ENCODE assay signal across 19 cellular contexts in the genomic region with DNA sequence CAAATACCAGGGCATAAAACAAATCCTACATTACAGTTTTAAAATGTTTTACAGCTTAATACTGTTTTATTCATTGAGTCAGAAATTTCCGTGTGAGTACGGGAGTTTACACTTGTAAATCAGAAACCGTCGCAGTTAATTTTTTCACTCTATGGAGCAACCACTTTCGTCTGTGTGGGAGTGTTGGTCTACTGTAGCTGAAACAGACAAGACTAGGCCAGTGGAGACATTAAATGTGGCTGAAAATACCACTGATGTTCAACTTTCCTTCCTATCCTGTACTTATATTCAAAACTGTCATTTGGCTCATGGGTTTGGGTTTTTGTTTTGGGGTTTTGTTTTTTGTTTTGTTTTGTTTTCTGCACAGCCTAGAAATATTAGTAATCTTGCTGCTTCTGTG.
DNase-seq lines count a peak whose midpoint lies in the region; ATAC-seq and TF ChIP-seq lines count a peak whose summit lies in the region.
"Had no signal": no experiment of that assay in that cellular context is flagged by ENCODE, and none has a peak within 500 bp of the region (broad histone marks: within the 10 kb centered on the region; RNA-seq: fewer than 3 reads in every experiment).

No MANE protein-coding gene starts in this region.

- peak overlapping the region; percentile 22 for H3K27ac ChIP-seq in smooth muscle cell (ENCODE audit: low read depth)
- H3K27ac ChIP-seq in coronary artery: no peak overlapping the region
- no peak overlapping the region for H3K27ac ChIP-seq in GM23338 (ENCODE audit: low read depth)
- H3K27ac ChIP-seq: epithelial cell of prostate, SJSA1 had no signal

- no peak for TF ChIP-seq CTCF in activated CD8-positive, alpha-beta T cell treated with anti-CD3 and anti-CD28 coated beads for 36 hours (IDR thresholded peaks at IDR 0.05)
- no peak for TF ChIP-seq CTCF in smooth muscle cell (IDR thresholded peaks at IDR 0.05; ENCODE audit: borderline replicate concordance, insufficient read depth, poor library complexity, severe bottlenecking)
- no peak for TF ChIP-seq CTCF in coronary artery (IDR thresholded peaks at IDR 0.05)
- no peak for TF ChIP-seq CTCF in GM23338 (conservative IDR thresholded peaks at IDR 0.05; ENCODE audit: low read depth in 2 of 2)

- no peaks in the 10 kb centered on the region for H3K79me2 ChIP-seq in smooth muscle cell (ENCODE audit: low read depth)
- H3K79me2 ChIP-seq in GM23338 (replicated peaks; ENCODE audit: insufficient read depth): no peaks in the 10 kb centered on the region

- H3K36me3 ChIP-seq in smooth muscle cell (ENCODE audit: low read depth) (no peaks in the 10 kb centered on the region), GM23338 (ENCODE audit: insufficient read depth) (no peaks in the 10 kb centered on the region)
- H3K36me3 ChIP-seq: SJSA1 had no signal

- peak; percentile 18 for DNase-seq in activated CD8-positive, alpha-beta T cell treated with anti-CD3 and anti-CD28 coated beads for 36 hours
- DNase-seq in activated CD8-positive, alpha-beta T cell treated with anti-CD3 and anti-CD28 coated beads, Interleukin-2, amount 10 ng/mL, durations not matched to agents 7 days and 5 days: no peak
- DNase-seq in smooth muscle cell (lab: John Stamatoyannopoulos, UW; ENCODE audit: unreplicated experiment) (no peak), coronary artery (ENCODE audit: low spot score) (no peak), NCI-H2081 treated with DMSO at 0.1 percent for 48 hours (lab: John Stamatoyannopoulos, UW) (no peak), GM23338 (ENCODE audit: low spot score) (no peak)
- DNase-seq: ACHN; activated CD8-positive, alpha-beta memory T cell treated with anti-CD3 and anti-CD28 coated beads for 24 hours; CD4-positive, alpha-beta memory T cell; DND-41; islet precursor cell; Karpas-422; NCI-H1436 treated with DMSO at 0.1 percent for 48 hours; NCI-H446 had no signal

- H3K4me1 Mint-ChIP-seq in activated CD8-positive, alpha-beta T cell treated with anti-CD3 and anti-CD28 coated beads for 36 hours (ENCODE audit: low read depth): peaks cover 4% of the 10 kb centered on the region
- H3K4me1 Mint-ChIP-seq in activated CD8-positive, alpha-beta T cell treated with anti-CD3 and anti-CD28 coated beads, Interleukin-2, amount 10 ng/mL, durations not matched to agents 7 days and 5 days (ENCODE audit: low read depth): no peaks in the 10 kb centered on the region
- H3K4me1 Mint-ChIP-seq in activated T-helper 17 cell treated with anti-CD3 and anti-CD28 coated beads, Interleukin-2, amount 50 U/mL, for 72 hours: no peaks in the 10 kb centered on the region
- H3K4me1 Mint-ChIP-seq in GM23338: peaks cover 3% of the 10 kb centered on the region; the same call in 2 of the 3 replicates

- no peak overlapping the region for H2AFZ ChIP-seq in smooth muscle cell (ENCODE audit: low read depth)
- H2AFZ ChIP-seq in GM23338: no peak overlapping the region

- no peaks in the 10 kb centered on the region for H3K27me3 ChIP-seq in smooth muscle cell (ENCODE audit: low read depth)
- H3K27me3 ChIP-seq in GM23338 (ENCODE audit: insufficient read depth): no peaks in the 10 kb centered on the region
- H3K27me3 ChIP-seq: SJSA1 had no signal

- H3K9me2 ChIP-seq in GM23338 (ENCODE audit: insufficient read depth): no peaks in the 10 kb centered on the region

- no peak overlapping the region for H3K27ac Mint-ChIP-seq in activated CD8-positive, alpha-beta T cell treated with anti-CD3 and anti-CD28 coated beads for 36 hours
- no peak overlapping the region for H3K27ac Mint-ChIP-seq in activated CD8-positive, alpha-beta T cell treated with anti-CD3 and anti-CD28 coated beads, Interleukin-2, amount 10 ng/mL, durations not matched to agents 7 days and 5 days
- H3K27ac Mint-ChIP-seq in activated T-helper 17 cell treated with anti-CD3 and anti-CD28 coated beads, Interleukin-2, amount 50 U/mL, for 72 hours: no peak overlapping the region
- no peak overlapping the region for H3K27ac Mint-ChIP-seq in GM23338
- H3K27ac Mint-ChIP-seq: CD4-positive, alpha-beta memory T cell; type B pancreatic cell had no signal

- H3K4me2 ChIP-seq in smooth muscle cell: peak overlapping the region; percentile 45
- H3K4me2 ChIP-seq in GM23338: no peak overlapping the region

- H3K4me1 ChIP-seq in smooth muscle cell (ENCODE audit: low read depth) (no peaks in the 10 kb centered on the region), GM23338 (ENCODE audit: insufficient read depth) (no peaks in the 10 kb centered on the region)
- H3K4me1 ChIP-seq: SJSA1 had no signal

- H4K20me1 ChIP-seq in smooth muscle cell (ENCODE audit: low read depth): no peaks in the 10 kb centered on the region
- H4K20me1 ChIP-seq in GM23338 (replicated peaks; ENCODE audit: insufficient read depth): no peaks in the 10 kb centered on the region

- CTCF ChIA-PET in activated CD8-positive, alpha-beta T cell treated with anti-CD3 and anti-CD28 coated beads for 36 hours (lab: Charles Lee): interaction anchor here (1.0 to 1.1 kb wide), 2 partner anchors 12 to 27 kb away, joined by 3 read pairs; no protein-coding TSS in a partner anchor
- CTCF ChIA-PET in activated CD8-positive, alpha-beta T cell treated with anti-CD3 and anti-CD28 coated beads, Interleukin-2, amount 10 ng/mL, durations not matched to agents 7 days and 5 days (lab: Charles Lee): no interaction called here

- H3F3A ChIP-seq in smooth muscle cell (ENCODE audit: low read depth): peaks cover 6% of the 10 kb centered on the region
- no peaks in the 10 kb centered on the region for H3F3A ChIP-seq in GM23338 (replicated peaks; ENCODE audit: low read depth)

- peak; percentile 61 for ATAC-seq in activated CD8-positive, alpha-beta T cell treated with anti-CD3 and anti-CD28 coated beads for 36 hours
- ATAC-seq in activated CD8-positive, alpha-beta T cell treated with anti-CD3 and anti-CD28 coated beads, Interleukin-2, amount 10 ng/mL, durations not matched to agents 7 days and 5 days: no peak
- ATAC-seq in HG02852 (IDR thresholded peaks at IDR 0.05; ENCODE audit: unreplicated experiment): peak; percentile 78
- ATAC-seq in activated T-helper 17 cell treated with anti-CD3 and anti-CD28 coated beads, Interleukin-2, amount 50 U/mL, for 72 hours (replicated peaks): peak; percentile 84
- ATAC-seq in GM23338: no peak

- no peak overlapping the region for H3K9ac ChIP-seq in smooth muscle cell (ENCODE audit: low read depth)

- H3K9me3 ChIP-seq in smooth muscle cell (replicated peaks; ENCODE audit: low read depth): no peaks in the 10 kb centered on the region
- H3K9me3 ChIP-seq: SJSA1 had no signal

- 29% methylated on average over 5 of the region's 5 CpGs for WGBS in smooth muscle cell (ENCODE audit: low lambda C conversion rate)

- intact Hi-C loops in activated CD8-positive, alpha-beta T cell treated with anti-CD3 and anti-CD28 coated beads for 36 hours (cut with micrococcal nuclease): no loop called here

- H3K36me3 Mint-ChIP-seq in activated CD8-positive, alpha-beta T cell treated with anti-CD3 and anti-CD28 coated beads for 36 hours (ENCODE audit: low read depth): no peaks in the 10 kb centered on the region
- H3K36me3 Mint-ChIP-seq in activated CD8-positive, alpha-beta T cell treated with anti-CD3 and anti-CD28 coated beads, Interleukin-2, amount 10 ng/mL, durations not matched to agents 7 days and 5 days (ENCODE audit: low read depth): no peaks in the 10 kb centered on the region
- H3K36me3 Mint-ChIP-seq in activated T-helper 17 cell treated with anti-CD3 and anti-CD28 coated beads, Interleukin-2, amount 50 U/mL, for 72 hours (ENCODE audit: low read depth): no peaks in the 10 kb centered on the region
- H3K36me3 Mint-ChIP-seq in GM23338 (ENCODE audit: low read depth): no peaks in the 10 kb centered on the region
- H3K36me3 Mint-ChIP-seq: CD4-positive, alpha-beta memory T cell; type B pancreatic cell had no signal

- no peak overlapping the region for H3K4me3 Mint-ChIP-seq in activated CD8-positive, alpha-beta T cell treated with anti-CD3 and anti-CD28 coated beads for 36 hours
- no peak overlapping the region for H3K4me3 Mint-ChIP-seq in activated CD8-positive, alpha-beta T cell treated with anti-CD3 and anti-CD28 coated beads, Interleukin-2, amount 10 ng/mL, durations not matched to agents 7 days and 5 days
- H3K4me3 Mint-ChIP-seq in activated T-helper 17 cell treated with anti-CD3 and anti-CD28 coated beads, Interleukin-2, amount 50 U/mL, for 72 hours: no peak overlapping the region
- H3K4me3 Mint-ChIP-seq in GM23338: no peak overlapping the region
- H3K4me3 Mint-ChIP-seq: type B pancreatic cell had no signal

- POLR2A ChIA-PET in activated CD8-positive, alpha-beta T cell treated with anti-CD3 and anti-CD28 coated beads for 36 hours (lab: Charles Lee): interaction anchor here (0.6 kb wide), 1 partner anchor 11 kb away, joined by 3 read pairs; no protein-coding TSS in a partner anchor
- POLR2A ChIA-PET in activated CD8-positive, alpha-beta T cell treated with anti-CD3 and anti-CD28 coated beads, Interleukin-2, amount 10 ng/mL, durations not matched to agents 7 days and 5 days (lab: Charles Lee): interaction anchor here (0.6 kb wide), 1 partner anchor 29 kb away, joined by 3 read pairs; no protein-coding TSS in a partner anchor

- H3K27me3 Mint-ChIP-seq in activated CD8-positive, alpha-beta T cell treated with anti-CD3 and anti-CD28 coated beads for 36 hours: no peaks in the 10 kb centered on the region
- H3K27me3 Mint-ChIP-seq in activated CD8-positive, alpha-beta T cell treated with anti-CD3 and anti-CD28 coated beads, Interleukin-2, amount 10 ng/mL, durations not matched to agents 7 days and 5 days (ENCODE audit: low read depth): no peaks in the 10 kb centered on the region
- no peaks in the 10 kb centered on the region for H3K27me3 Mint-ChIP-seq in activated T-helper 17 cell treated with anti-CD3 and anti-CD28 coated beads, Interleukin-2, amount 50 U/mL, for 72 hours
- H3K27me3 Mint-ChIP-seq in GM23338 (ENCODE audit: insufficient read depth, low read depth, poor library complexity): no peaks in the 10 kb centered on the region
- H3K27me3 Mint-ChIP-seq: type B pancreatic cell had no signal

- H3K4me3 ChIP-seq in smooth muscle cell (no peak overlapping the region), coronary artery (no peak overlapping the region), GM23338 (no peak overlapping the region)
- H3K4me3 ChIP-seq: SJSA1 had no signal

- H3K9me3 Mint-ChIP-seq in activated CD8-positive, alpha-beta T cell treated with anti-CD3 and anti-CD28 coated beads for 36 hours: no peaks in the 10 kb centered on the region
- no peaks in the 10 kb centered on the region for H3K9me3 Mint-ChIP-seq in activated CD8-positive, alpha-beta T cell treated with anti-CD3 and anti-CD28 coated beads, Interleukin-2, amount 10 ng/mL, durations not matched to agents 7 days and 5 days (ENCODE audit: insufficient read depth)
- H3K9me3 Mint-ChIP-seq in activated T-helper 17 cell treated with anti-CD3 and anti-CD28 coated beads, Interleukin-2, amount 50 U/mL, for 72 hours: no peaks in the 10 kb centered on the region
- no peaks in the 10 kb centered on the region for H3K9me3 Mint-ChIP-seq in GM23338
- H3K9me3 Mint-ChIP-seq: CD4-positive, alpha-beta memory T cell; type B pancreatic cell had no signal

TF ChIP-seq in GM23338, 12 proteins besides CTCF, POLR2A, EP300 and RAD21 (continues in another document):
- TF ChIP-seq EZH2 (IDR thresholded peaks at IDR 0.05; ENCODE audit: low read depth, unreplicated experiment): no peak

Comparison
In these comparisons a context has a peak if more than half of its experiments do, and no peak if none do; other contexts are left out.
1. ATAC-seq: peak in activated CD8-positive, alpha-beta T cell treated with anti-CD3 and anti-CD28 coated beads for 36 hours (single experiment), HG02852 (single experiment) and activated T-helper 17 cell treated with anti-CD3 and anti-CD28 coated beads, Interleukin-2, amount 50 U/mL, for 72 hours (single experiment); none in activated CD8-positive, alpha-beta T cell treated with anti-CD3 and anti-CD28 coated beads, Interleukin-2, amount 10 ng/mL, durations not matched to agents 7 days and 5 days (single experiment) and GM23338 (single experiment).